Comparison of ENCODE assay signal across 22 cellular contexts in the genomic region with DNA sequence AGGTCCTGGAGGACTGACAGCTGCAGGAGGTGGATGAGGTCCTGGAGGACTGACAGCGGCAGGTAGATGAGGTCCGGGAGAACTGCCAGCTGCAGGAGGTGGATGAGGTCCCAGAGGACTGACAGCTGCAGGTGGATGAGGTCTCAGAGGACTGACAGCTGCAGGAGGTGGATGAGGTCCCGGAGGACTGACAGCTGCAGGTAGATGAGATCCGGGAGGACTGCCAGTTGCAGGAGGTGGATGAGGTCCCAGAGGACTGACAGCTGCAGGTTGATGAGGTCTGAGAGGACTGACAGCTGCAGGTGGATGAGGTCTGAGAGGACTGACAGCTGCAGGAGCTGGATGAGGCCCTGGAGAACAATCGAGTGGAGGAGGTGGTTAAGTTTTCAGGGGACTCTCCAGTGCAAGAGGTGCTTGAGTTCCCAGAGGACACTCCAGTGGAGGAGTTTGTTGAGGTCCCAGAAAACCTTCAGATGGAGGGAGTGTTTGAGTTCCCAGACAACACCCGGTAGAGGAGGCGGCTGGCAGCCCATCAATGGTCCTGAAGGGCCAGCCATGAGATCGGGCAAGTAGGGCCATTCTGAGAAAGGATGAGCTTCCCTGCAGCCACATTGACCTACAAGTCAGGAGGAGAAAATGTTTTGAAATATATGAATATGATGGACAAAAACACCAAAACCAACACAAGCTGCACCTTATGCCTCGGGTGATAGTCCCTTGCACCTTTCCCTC. TPM values are rescaled to one million over a fixed set of nuclear protein-coding genes. Genes with fewer than 3 reads are reported as not detected.
"Had no signal": no experiment of that assay in that cellular context is flagged by ENCODE, and none has a peak within 500 bp of the region (broad histone marks: within the 10 kb centered on the region; RNA-seq: fewer than 3 reads in every experiment).

No MANE protein-coding gene starts in this region.

- ATAC-seq: activated T-cell treated with anti-CD3 and anti-CD28 coated beads, Interleukin-2, amount 50 U/mL, for 72 hours; left lobe of liver had no signal

- H3K9me3 Mint-ChIP-seq: activated B cell treated with CpG ODN at 0.5 μM for 24 hours; activated T-cell treated with anti-CD3 and anti-CD28 coated beads, Interleukin-2, amount 50 U/mL, for 72 hours; mesothelial cell of epicardium; nephron progenitor cell; T-helper 2 cell treated with Interferon-gamma antibody and Interleukin-4, amounts not matched to agents 5 μg/mL and 100 μg/mL, for 36 hours had no signal

- H3K27ac Mint-ChIP-seq: activated B cell treated with CpG ODN at 0.5 μM for 24 hours; activated T-cell treated with anti-CD3 and anti-CD28 coated beads, Interleukin-2, amount 50 U/mL, for 72 hours; mesothelial cell of epicardium; nephron progenitor cell; T-helper 2 cell treated with Interferon-gamma antibody and Interleukin-4, amounts not matched to agents 5 μg/mL and 100 μg/mL, for 36 hours had no signal

- H3K4me3 Mint-ChIP-seq: activated B cell treated with CpG ODN at 0.5 μM for 24 hours; activated T-cell treated with anti-CD3 and anti-CD28 coated beads, Interleukin-2, amount 50 U/mL, for 72 hours; mesothelial cell of epicardium; nephron progenitor cell; T-helper 2 cell treated with Interferon-gamma antibody and Interleukin-4, amounts not matched to agents 5 μg/mL and 100 μg/mL, for 36 hours had no signal

- DNase-seq: activated B cell treated with CpG ODN at 0.5 μM for 24 hours; activated CD4-positive, alpha-beta T cell treated with anti-CD3 and anti-CD28 coated beads for 48 hours; activated CD8-positive, alpha-beta memory T cell treated with anti-CD3 and anti-CD28 coated beads for 24 hours; activated CD8-positive, alpha-beta memory T cell treated with anti-CD3 and anti-CD28 coated beads, Interleukin-2, amount 50 U/mL, for 48 hours; activated effector memory CD4-positive, alpha-beta T cell treated with anti-CD3 and anti-CD28 coated beads, Interleukin-2, amount 50 U/mL, for 16 hours; activated naive CD4-positive, alpha-beta T cell treated with anti-CD3 and anti-CD28 coated beads, Interleukin-2, amount 50 U/mL, for 16 hours; activated T-cell treated with anti-CD3 and anti-CD28 coated beads, Interleukin-2, amount 50 U/mL, for 72 hours; aorta; nephron progenitor cell; occipital lobe; retina; stimulated activated CD4-positive, alpha-beta T cell treated with anti-CD3 and anti-CD28 coated beads, Interleukin-12 subunit alpha, Interleukin-12 subunit beta, amount 100 ng/mL, for 4 hours; stimulated activated CD4-positive, alpha-beta T cell treated with anti-CD3 and anti-CD28 coated beads, Interleukin-1b, Interleukin-23, amount 100 ng/mL, for 48 hours; stimulated activated CD8-positive, alpha-beta memory T cell treated with anti-CD3 and anti-CD28 coated beads, Interleukin-4, amount 100 ng/mL, for 48 hours; stimulated activated naive CD4-positive, alpha-beta T cell had no signal

- H3K4me3 ChIP-seq: coronary artery had no signal

- H3K27ac ChIP-seq: coronary artery had no signal

- H3K36me3 Mint-ChIP-seq: mesothelial cell of epicardium had no signal

- H3K4me1 Mint-ChIP-seq: activated B cell treated with CpG ODN at 0.5 μM for 24 hours had no signal

RNA-seq across cellular contexts. Expression of a gene that starts 4.7 kb away (rescaled TPM):
- total RNA-seq: mesothelial cell of epicardium had no signal

RNA-seq across cellular contexts. Expression of a gene that starts 52.6 kb away (rescaled TPM):
- total RNA-seq: activated B cell treated with CpG ODN at 0.5 μM for 24 hours; activated T-cell treated with anti-CD3 and anti-CD28 coated beads, Interleukin-2, amount 50 U/mL, for 72 hours; frontal cortex; lung microvascular endothelial cell; occipital lobe had no signal
- polyA plus RNA-seq: keratinocyte had no signal
